ENCODE assay signal across 20 cellular contexts in the genomic region with DNA sequence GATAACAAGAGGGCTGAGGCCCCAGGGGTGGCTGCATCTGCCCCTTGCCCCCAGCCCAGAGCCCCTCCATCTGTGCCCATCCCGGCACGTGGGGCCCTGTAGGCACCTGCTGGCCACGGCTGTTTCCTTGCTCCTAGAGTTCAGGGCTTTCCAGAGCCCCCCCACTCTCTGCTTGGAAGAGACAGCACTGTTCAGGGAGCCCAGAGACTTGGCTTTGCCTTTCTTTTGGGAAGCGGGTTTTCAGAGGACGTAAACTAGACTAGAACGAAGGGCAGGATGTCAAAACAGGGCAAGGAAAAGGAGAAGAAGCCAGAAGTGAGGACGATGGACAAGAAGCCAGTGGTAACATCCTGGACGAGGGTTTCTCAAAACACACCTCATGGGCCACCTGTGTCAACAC.
"Had no signal": no experiment of that assay in that cellular context is flagged by ENCODE, and none has a peak within 500 bp of the region (broad histone marks: within the 10 kb centered on the region; RNA-seq: fewer than 3 reads in every experiment).

No MANE protein-coding gene starts in this region.

- H3K4me1 ChIP-seq: lower lobe of right lung, parathyroid adenoma, right lobe of liver, transverse colon, upper lobe of right lung, uterus had no signal

- H2AFZ ChIP-seq: parathyroid adenoma had no signal

- H3K4me3 ChIP-seq: dorsolateral prefrontal cortex, lower lobe of right lung, right lobe of liver, suprapubic skin, transverse colon, upper lobe of right lung, uterus had no signal

- H3K27me3 ChIP-seq: right lobe of liver had no signal

- H3K36me3 ChIP-seq: lower lobe of right lung, right lobe of liver, suprapubic skin, transverse colon, upper lobe of right lung, uterus had no signal

- H3K9me3 ChIP-seq: right lobe of liver, transverse colon, uterus had no signal

- H3K79me2 ChIP-seq: parathyroid adenoma had no signal

- H3K27ac ChIP-seq: dorsolateral prefrontal cortex, lower lobe of right lung, parathyroid adenoma, right lobe of liver, suprapubic skin, transverse colon, upper lobe of right lung, uterus had no signal

- H3K9ac ChIP-seq: parathyroid adenoma had no signal

- DNase-seq: cortex of kidney; dorsolateral prefrontal cortex; effector CD4-positive, alpha-beta T cell; head of caudate nucleus; left ventricle myocardium superior; lower lobe of right lung; naive thymus-derived CD8-positive, alpha-beta T cell; right lobe of liver; small intestine; stimulated activated CD4-positive, alpha-beta T cell treated with anti-CD3 and anti-CD28 coated beads, Interleukin-15, amount 100 ng/mL, for 24 hours; stimulated activated CD4-positive, alpha-beta T cell treated with anti-CD3 and anti-CD28 coated beads, Interleukin-2, amount 100 ng/mL, for 48 hours; stimulated activated naive CD4-positive, alpha-beta T cell; stimulated activated naive CD8-positive, alpha-beta T cell treated with anti-CD3 and anti-CD28 coated beads, Interleukin-15, amount 100 ng/mL, for 72 hours; transverse colon; upper lobe of right lung; uterus had no signal

- FAIRE-seq: frontal cortex, keratinocyte, small intestine had no signal

- ATAC-seq: left ventricle myocardium superior; lower lobe of right lung; naive thymus-derived CD8-positive, alpha-beta T cell; stimulated activated naive CD8-positive, alpha-beta T cell treated with anti-CD3 and anti-CD28 coated beads, Interleukin-15, amount 100 ng/mL, for 72 hours; upper lobe of right lung had no signal
